ENCODE assay signal across 8 cellular contexts in the genomic region with DNA sequence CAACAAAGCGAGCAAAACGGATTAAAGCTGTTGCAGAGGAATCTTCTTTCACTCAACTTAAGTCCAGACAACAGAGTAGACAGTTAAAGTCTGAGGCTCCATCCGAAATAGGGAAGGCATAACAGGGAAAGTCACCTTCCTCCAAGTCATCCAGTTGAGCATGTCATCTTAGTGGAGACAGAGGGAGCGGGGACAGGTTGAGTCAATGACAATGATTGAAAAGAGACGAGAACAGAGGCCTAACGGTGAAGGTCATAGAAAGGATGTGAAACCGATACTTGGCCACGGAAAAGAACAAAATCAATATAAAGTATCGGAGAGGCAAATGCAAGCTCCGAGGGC. TPM values are rescaled to one million over a fixed set of nuclear protein-coding genes. Genes with fewer than 3 reads are reported as not detected.
DNase-seq lines count a peak whose midpoint lies in the region; ATAC-seq and TF ChIP-seq lines count a peak whose summit lies in the region.

No MANE protein-coding gene starts in this region.

- peak; percentile 32 to 38 for ATAC-seq in activated T-cell treated with anti-CD3 and anti-CD28 coated beads, Interleukin-2, amount 50 U/mL, for 4 hours
- peak in 2 of 3 donors; percentile 11 to 12 for ATAC-seq in natural killer cell
- ATAC-seq in GM19324 (IDR thresholded peaks at IDR 0.05; ENCODE audit: low FRiP score, unreplicated experiment): no peak
- no peak for ATAC-seq in HG03571 (IDR thresholded peaks at IDR 0.05; ENCODE audit: unreplicated experiment)
- no peak for ATAC-seq in GM19023 (IDR thresholded peaks at IDR 0.05; ENCODE audit: unreplicated experiment)

- TF ChIP-seq CTCF in endodermal cell (conservative IDR thresholded peaks at IDR 0.05) (no peak), natural killer cell (IDR thresholded peaks at IDR 0.05) (no peak)

- DNase-seq in activated T-cell treated with anti-CD3 and anti-CD28 coated beads, Interleukin-2, amount 50 U/mL, for 4 hours: no peak
- no peak for DNase-seq in activated T-cell treated with anti-CD3 and anti-CD28 coated beads, Interleukin-2, amount 50 U/mL, for 48 hours
- DNase-seq in RKO (ENCODE audit: low spot score) (peak; percentile 70), endodermal cell (no peak), natural killer cell (no peak)

- H3K27ac ChIP-seq in endodermal cell (ENCODE audit: low read depth, low read length): peak overlapping the region; percentile 91

- no peaks in the 10 kb centered on the region for H3K9me3 Mint-ChIP-seq in activated T-cell treated with anti-CD3 and anti-CD28 coated beads, Interleukin-2, amount 50 U/mL, for 4 hours
- H3K9me3 Mint-ChIP-seq in endodermal cell: no peaks in the 10 kb centered on the region
- H3K9me3 Mint-ChIP-seq in natural killer cell: no peaks in the 10 kb centered on the region

- H3K9me3 ChIP-seq in endodermal cell (ENCODE audit: control insufficient read depth, low read length): no peaks in the 10 kb centered on the region

- peaks cover 62% of the 10 kb centered on the region for H3K36me3 ChIP-seq in endodermal cell (ENCODE audit: control insufficient read depth, insufficient read depth, low read length)

- intact Hi-C loops in natural killer cell (cut with micrococcal nuclease): loop anchor here (2.0 to 10.0 kb wide), 3 partner anchors 326 to 534 kb away; a partner anchor contains a TSS

- WGBS in endodermal cell (ENCODE audit: insufficient coverage in 1 of 2, insufficient read length in 1 of 2), 2 experiments: 0 to 2% methylated on average over 8 to 10 of the region's 10 CpGs

- H3K4me1 Mint-ChIP-seq in activated T-cell treated with anti-CD3 and anti-CD28 coated beads, Interleukin-2, amount 50 U/mL, for 4 hours (ENCODE audit: low read depth): peaks cover 66% of the 10 kb centered on the region
- H3K4me1 Mint-ChIP-seq in endodermal cell (peaks cover 44% of the 10 kb centered on the region), natural killer cell (peaks cover 43 to 62% of the 10 kb centered on the region in 2 donors)

- H3K36me3 Mint-ChIP-seq in activated T-cell treated with anti-CD3 and anti-CD28 coated beads, Interleukin-2, amount 50 U/mL, for 4 hours (ENCODE audit: insufficient read depth): peaks cover 50% of the 10 kb centered on the region
- H3K36me3 Mint-ChIP-seq in endodermal cell (ENCODE audit: low read depth) (peaks cover 66% of the 10 kb centered on the region), natural killer cell (peaks cover 28% of the 10 kb centered on the region)

- peak overlapping the region; percentile 92 for H3K27ac Mint-ChIP-seq in endodermal cell
- peak overlapping the region; percentile 95 to 97 for H3K27ac Mint-ChIP-seq in natural killer cell

- H3K9ac ChIP-seq in endodermal cell (ENCODE audit: extremely low read depth, low read length, poor library complexity, severe bottlenecking): peak overlapping the region; percentile 33

- no peaks in the 10 kb centered on the region for H3K27me3 Mint-ChIP-seq in activated T-cell treated with anti-CD3 and anti-CD28 coated beads, Interleukin-2, amount 50 U/mL, for 4 hours (ENCODE audit: low read depth)
- no peaks in the 10 kb centered on the region for H3K27me3 Mint-ChIP-seq in endodermal cell (ENCODE audit: insufficient read depth)
- H3K27me3 Mint-ChIP-seq in natural killer cell (ENCODE audit: low read depth in 2 of 2): no peaks in the 10 kb centered on the region

- H3K4me3 ChIP-seq in endodermal cell (ENCODE audit: low read length): peak overlapping the region; percentile 95

- no peaks in the 10 kb centered on the region for H3K27me3 ChIP-seq in endodermal cell (ENCODE audit: control insufficient read depth, insufficient read depth, low read length, poor library complexity, severe bottlenecking)

- H3K4me1 ChIP-seq in endodermal cell (ENCODE audit: control insufficient read depth, insufficient read depth, low read length): peaks cover 5% of the 10 kb centered on the region

- peak overlapping the region; percentile 90 for H3K4me3 Mint-ChIP-seq in activated T-cell treated with anti-CD3 and anti-CD28 coated beads, Interleukin-2, amount 50 U/mL, for 4 hours
- H3K4me3 Mint-ChIP-seq in endodermal cell: peak overlapping the region; percentile 89
- H3K4me3 Mint-ChIP-seq in natural killer cell: peak overlapping the region; percentile 88

RNA-seq across cellular contexts. Expression of a gene that starts 0.4 kb away (rescaled TPM):
- total RNA-seq in activated T-cell treated with anti-CD3 and anti-CD28 coated beads, Interleukin-2, amount 50 U/mL, for 4 hours: 10 to 100 TPM; 33.0 to 43.7 (median 42.3) TPM
- 10 to 100 TPM; 31.4 to 32.9 TPM for total RNA-seq in endodermal cell
- 54.5 TPM for polyA plus RNA-seq in endodermal cell (2013, experiment 1 of 2)
- polyA plus RNA-seq in endodermal cell (2013, experiment 2 of 2): 59.0 TPM
- total RNA-seq in natural killer cell: 10 to 100 TPM; 18.8 to 28.0 (median 23.9) TPM

RNA-seq across cellular contexts. Expression of a gene that starts 5.7 kb away (rescaled TPM):
- total RNA-seq in activated T-cell treated with anti-CD3 and anti-CD28 coated beads, Interleukin-2, amount 50 U/mL, for 4 hours: 1,000 to 10,000 TPM; 2,047 to 2,285 (median 2,225) TPM
- total RNA-seq in endodermal cell (1,000 to 10,000 TPM; 1,984 to 2,143 TPM), natural killer cell (1,000 to 10,000 TPM; 1,115 to 1,338 (median 1,336) TPM)
- 2,711 TPM for polyA plus RNA-seq in endodermal cell (2013, experiment 1 of 2)
- 2,580 TPM for polyA plus RNA-seq in endodermal cell (2013, experiment 2 of 2)

RNA-seq across cellular contexts. Expression of a gene that starts 26.1 kb away (rescaled TPM):
- total RNA-seq in activated T-cell treated with anti-CD3 and anti-CD28 coated beads, Interleukin-2, amount 50 U/mL, for 4 hours: 10 to 100 TPM; 47.3 to 54.1 (median 47.5) TPM
- 10 to 100 TPM; 62.2 to 77.4 TPM for total RNA-seq in endodermal cell
- polyA plus RNA-seq in endodermal cell (2013, experiment 1 of 2): 49.4 TPM
- polyA plus RNA-seq in endodermal cell (2013, experiment 2 of 2): 44.0 TPM
- 10 to 100 TPM; 78.2 to 81.3 (median 78.4) TPM for total RNA-seq in natural killer cell

Comparison
In these comparisons a context has a peak if more than half of its experiments do, and no peak if none do; other contexts are left out.
1. ATAC-seq: peak in activated T-cell treated with anti-CD3 and anti-CD28 coated beads, Interleukin-2, amount 50 U/mL, for 4 hours (2 of 2) and natural killer cell (2 of 3); none in GM19324 (single experiment), HG03571 (single experiment) and GM19023 (single experiment).
2. Peak in every context shown above with its lines, with median percentiles within 50 percentile points of each other: H3K4me3 Mint-ChIP-seq.